9 cellular contexts compared by ENCODE assay signal in genomic region chr2:161825429-161825828, GRCh38.
"Had no signal": no experiment of that assay in that cellular context is flagged by ENCODE, and none has a peak within 500 bp of the region (broad histone marks: within the 10 kb centered on the region; RNA-seq: fewer than 3 reads in every experiment).

No MANE protein-coding gene starts in this region.

- H3K36me3 ChIP-seq: colonic mucosa, pancreas, transverse colon had no signal

- H3K4me1 ChIP-seq: colonic mucosa, pancreas, transverse colon had no signal

- DNase-seq: activated CD4-positive, alpha-beta T cell treated with anti-CD3 and anti-CD28 coated beads for 4 hours; activated T-cell treated with anti-CD3 and anti-CD28 coated beads, Interleukin-2, amount 50 U/mL, for 48 hours; colonic mucosa; foreskin melanocyte; kidney; pancreas; retina; transverse colon had no signal

- H3K27me3 ChIP-seq: colonic mucosa, pancreas, transverse colon had no signal

- H3K9me3 ChIP-seq: colonic mucosa, pancreas, transverse colon had no signal

- H3K27ac ChIP-seq: colonic mucosa, pancreas, skin epidermis, transverse colon had no signal

- H3K4me3 ChIP-seq: colonic mucosa, pancreas, skin epidermis, transverse colon had no signal
